In genomic region chr2:10245021-10245420, GRCh38 we compare ENCODE assay signal across 22 cellular contexts. TPM values are rescaled to one million over a fixed set of nuclear protein-coding genes. Genes with fewer than 3 reads are reported as not detected.
DNase-seq lines count a peak whose midpoint lies in the region; ATAC-seq and TF ChIP-seq lines count a peak whose summit lies in the region.
"Had no signal": no experiment of that assay in that cellular context is flagged by ENCODE, and none has a peak within 500 bp of the region (broad histone marks: within the 10 kb centered on the region; RNA-seq: fewer than 3 reads in every experiment).

No MANE protein-coding gene starts in this region.

- H3K4me3 Mint-ChIP-seq in endodermal cell: no peak overlapping the region
- H3K4me3 Mint-ChIP-seq: CD4-positive, alpha-beta T cell had no signal

- H3K9ac ChIP-seq in endodermal cell (ENCODE audit: extremely low read depth, low read length, poor library complexity, severe bottlenecking): no peak overlapping the region
- H3K9ac ChIP-seq: BLaER1 treated with 17β-estradiol and CSF1 and Interleukin-3, amounts not matched to agents 10 nM and 100 nM had no signal

- TF ChIP-seq POLR2A in spleen (IDR thresholded peaks at IDR 0.05): no peak

- no peaks in the 10 kb centered on the region for H3K4me1 Mint-ChIP-seq in endodermal cell

- no peak overlapping the region for H3K27ac Mint-ChIP-seq in endodermal cell
- H3K27ac Mint-ChIP-seq: CD4-positive, alpha-beta T cell had no signal

- no peak overlapping the region for H3K4me3 ChIP-seq in right cardiac atrium (ENCODE audit: low read length)
- no peak overlapping the region for H3K4me3 ChIP-seq in endodermal cell (ENCODE audit: low read length)
- H3K4me3 ChIP-seq in lower lobe of right lung: no peak overlapping the region
- no peak overlapping the region for H3K4me3 ChIP-seq in spleen
- H3K4me3 ChIP-seq: A549; BLaER1 treated with 17β-estradiol and CSF1 and Interleukin-3, amounts not matched to agents 10 nM and 100 nM had no signal

- 80% methylated on average over 8 of the region's 8 CpGs for WGBS in right cardiac atrium
- WGBS in endodermal cell (ENCODE audit: insufficient coverage in 1 of 2, insufficient read length in 1 of 2), 2 experiments: 87 to 92% methylated on average over 8 of the region's 8 CpGs
- 86 to 96% (median 94%) methylated on average over 8 of the region's 8 CpGs for WGBS in spleen, 5 donors

- H3K27ac ChIP-seq in right cardiac atrium (ENCODE audit: low read length) (no peak overlapping the region), endodermal cell (ENCODE audit: low read depth, low read length) (no peak overlapping the region), lower lobe of right lung (no peak overlapping the region), spleen (no peak overlapping the region)
- H3K27ac ChIP-seq: A549; BLaER1 treated with 17β-estradiol and CSF1 and Interleukin-3, amounts not matched to agents 10 nM and 100 nM had no signal

- ATAC-seq in left cardiac atrium: no peak
- no peak for ATAC-seq in right cardiac atrium
- no peak for ATAC-seq in lower lobe of right lung
- ATAC-seq: A549, HepG2 had no signal

- no peaks in the 10 kb centered on the region for H3K36me3 Mint-ChIP-seq in endodermal cell (ENCODE audit: low read depth)

- H3K36me3 ChIP-seq in endodermal cell (ENCODE audit: control insufficient read depth, insufficient read depth, low read length): no peaks in the 10 kb centered on the region
- H3K36me3 ChIP-seq in lower lobe of right lung: no peaks in the 10 kb centered on the region
- H3K36me3 ChIP-seq in spleen: no peaks in the 10 kb centered on the region

- TF ChIP-seq CTCF in endodermal cell (conservative IDR thresholded peaks at IDR 0.05) (no peak), lower lobe of right lung (IDR thresholded peaks at IDR 0.05) (no peak), spleen (IDR thresholded peaks at IDR 0.05 in 8 of 11, conservative IDR thresholded peaks at IDR 0.05 in 3 of 11) (no peak)

- no peaks in the 10 kb centered on the region for H3K4me1 ChIP-seq in right cardiac atrium (ENCODE audit: control insufficient read depth, insufficient read depth, low read length)
- no peaks in the 10 kb centered on the region for H3K4me1 ChIP-seq in endodermal cell (ENCODE audit: control insufficient read depth, insufficient read depth, low read length)
- H3K4me1 ChIP-seq in lower lobe of right lung: no peaks in the 10 kb centered on the region
- no peaks in the 10 kb centered on the region for H3K4me1 ChIP-seq in spleen
- H3K4me1 ChIP-seq: A549 had no signal

- no peaks in the 10 kb centered on the region for H3K9me3 ChIP-seq in right cardiac atrium (ENCODE audit: control insufficient read depth, low read length)
- H3K9me3 ChIP-seq in endodermal cell (ENCODE audit: control insufficient read depth, low read length): no peaks in the 10 kb centered on the region
- peaks cover 10% of the 10 kb centered on the region for H3K9me3 ChIP-seq in lower lobe of right lung
- H3K9me3 ChIP-seq in spleen: peaks cover 2 to 18% (median 14%) of the 10 kb centered on the region in 8 donors

- H3K27me3 ChIP-seq in right cardiac atrium (ENCODE audit: control insufficient read depth, insufficient read depth) (no peaks in the 10 kb centered on the region), endodermal cell (ENCODE audit: control insufficient read depth, insufficient read depth, low read length, poor library complexity, severe bottlenecking) (no peaks in the 10 kb centered on the region), lower lobe of right lung (ENCODE audit: low read depth) (no peaks in the 10 kb centered on the region), spleen (replicated peaks in 1 of 7) (no peaks in the 10 kb centered on the region)

- no peaks in the 10 kb centered on the region for H3K27me3 Mint-ChIP-seq in endodermal cell (ENCODE audit: insufficient read depth)
- H3K27me3 Mint-ChIP-seq: CD4-positive, alpha-beta T cell had no signal

- peaks cover 7% of the 10 kb centered on the region for H3K9me3 Mint-ChIP-seq in endodermal cell

- DNase-seq in left cardiac atrium: peak; percentile 6
- no peak for DNase-seq in right cardiac atrium
- peak; percentile 36 for DNase-seq in endodermal cell
- DNase-seq in lower lobe of right lung: peak; percentile 36
- DNase-seq in spleen: peak; percentile 48
- no peak for DNase-seq in ureter (ENCODE audit: low spot score)
- no peak for DNase-seq in glomerular visceral epithelial cell (ENCODE audit: extremely low spot score)
- DNase-seq in retina: no peak
- DNase-seq: AML-193; CD4-positive, alpha-beta T cell; Karpas-422; NCI-H1092; NCI-H1417 treated with DMSO at 0.1 percent for 48 hours; NCI-H1694 treated with DMSO at 0.1 percent for 48 hours; NCI-H2081; NCI-H2227 treated with DMSO at 0.1 percent for 48 hours; NCI-H526 treated with DMSO at 0.1 percent for 48 hours; RPMI8226; SIG-M5 had no signal

- intact Hi-C loops in left cardiac atrium (cut with DNase I): no loop called here
- intact Hi-C loops in right cardiac atrium (cut with DNase I): no loop called here
- intact Hi-C loops in lower lobe of right lung (cut with DNase I): no loop called here
- intact Hi-C loops in spleen (cut with DNase I; ENCODE audit: low total_unique reads): no loop called here

RNA-seq across cellular contexts. Expression of gene HPCAL1, which starts 57.7 kb away (rescaled TPM):
- 10 to 100 TPM; 27.2 to 27.4 TPM for total RNA-seq in left cardiac atrium
- 10 to 100 TPM; 18.5 to 32.2 (median 24.2) TPM for total RNA-seq in right cardiac atrium
- 32.0 TPM for polyA plus RNA-seq in right cardiac atrium
- total RNA-seq in endodermal cell: 1 to 10 TPM; 6.8 to 8.1 TPM
- 17.6 TPM for polyA plus RNA-seq in endodermal cell (2013, experiment 1 of 2)
- polyA plus RNA-seq in endodermal cell (2013, experiment 2 of 2): 14.0 TPM
- 132 TPM for total RNA-seq in lower lobe of right lung
- total RNA-seq in spleen: 10 to 100 TPM; 42.3 to 80.6 (median 57.5) TPM
- polyA plus RNA-seq in spleen: 10 to 100 TPM; 41.9 to 58.5 (median 57.9) TPM
- total RNA-seq in ureter: 17.5 TPM

Comparison
In these comparisons a context has a peak if more than half of its experiments do, and no peak if none do; other contexts are left out.
1. DNase-seq: peak in left cardiac atrium (single experiment), endodermal cell (single experiment), lower lobe of right lung (single experiment) and spleen (single experiment); none in right cardiac atrium (0 of 3), ureter (single experiment), glomerular visceral epithelial cell (single experiment) and retina (single experiment).